1 cellular context compared by ENCODE assay signal in genomic region chr22:28795071-28795693, GRCh38.
TF ChIP-seq lines count a peak whose summit lies in the region.

No MANE protein-coding gene starts in this region.

TF ChIP-seq in WTC11, 78 proteins besides CTCF, POLR2A, EP300 and RAD21 (continued from another document):
- TF ChIP-seq SMAD3 (CRISPR knock-in tag; IDR thresholded peaks at IDR 0.05; ENCODE audit: borderline replicate concordance) (no peak), HMGA2 (CRISPR knock-in tag; IDR thresholded peaks at IDR 0.05) (no peak), JUN (CRISPR knock-in tag; IDR thresholded peaks at IDR 0.05) (no peak), SMAD4 (CRISPR knock-in tag; IDR thresholded peaks at IDR 0.05) (no peak)
